ENCODE assay signal across 8 cellular contexts in genomic region chr3:73502609-73503560, GRCh38.
DNase-seq lines count a peak whose midpoint lies in the region; ATAC-seq and TF ChIP-seq lines count a peak whose summit lies in the region.

No MANE protein-coding gene starts in this region.

- no peak overlapping the region for H3K4me2 ChIP-seq in neuronal stem cell (ENCODE audit: insufficient read depth, low read length, poor library complexity, severe bottlenecking)

- no peak overlapping the region for H2BK15ac ChIP-seq in neuronal stem cell (ENCODE audit: low read length)

- H3K9me3 ChIP-seq in neuronal stem cell (replicated peaks in 1 of 2; ENCODE audit: control insufficient read depth in 2 of 2, insufficient read depth in 1 of 2, low read depth in 1 of 2, low read length in 2 of 2), result no peaks in the 10 kb centered on the region
- no peaks in the 10 kb centered on the region for H3K9me3 ChIP-seq in upper lobe of left lung

- ATAC-seq in GM19467 (IDR thresholded peaks at IDR 0.05; ENCODE audit: unreplicated experiment), result peak; percentile 72
- ATAC-seq in HG03558 (IDR thresholded peaks at IDR 0.05; ENCODE audit: extremely low read depth, unreplicated experiment), result peak; percentile 60
- ATAC-seq in upper lobe of left lung (ENCODE audit: low FRiP score in 2 of 2), result peak in 1 of 2 donors; percentile 89

- H3K27me3 ChIP-seq in neuronal stem cell (ENCODE audit: control insufficient read depth in 3 of 3, insufficient read depth in 3 of 3, low read depth in 1 of 3, low read length in 3 of 3) (no peaks in the 10 kb centered on the region), upper lobe of left lung (no peaks in the 10 kb centered on the region)

- no peak overlapping the region for H2BK120ac ChIP-seq in neuronal stem cell (ENCODE audit: low read depth, low read length)

- no peak overlapping the region for H2BK5ac ChIP-seq in neuronal stem cell (ENCODE audit: low read length)

- DNase-seq in DMS79 (lab: John Stamatoyannopoulos, UW) (peak; percentile 0), NOMO-1 treated with DMSO at 0.1 percent for 48 hours (lab: John Stamatoyannopoulos, UW; ENCODE audit: unreplicated experiment) (peak; percentile 58), fibroblast of villous mesenchyme (ENCODE audit: low read depth) (peak; percentile 73), neuronal stem cell (ENCODE audit: low spot score) (peak; percentile 71), upper lobe of left lung (peak in 1 of 2 donors; percentile 47)
- peak; percentile 30 for DNase-seq in activated T-cell treated with anti-CD3 and anti-CD28 coated beads, Interleukin-2, amount 50 U/mL, for 1 hour

- no peak overlapping the region for H4K8ac ChIP-seq in neuronal stem cell (ENCODE audit: low read depth, low read length)

- no peak for TF ChIP-seq POLR2A in upper lobe of left lung (IDR thresholded peaks at IDR 0.05)

- WGBS in neuronal stem cell (ENCODE audit: extremely low coverage in 2 of 2, insufficient read length in 2 of 2, insufficient replicate concordance in 1 of 2), 2 donors, result no CpG with 5 or more reads among the region's 6 CpGs
- 37 to 42% methylated on average over 6 of the region's 6 CpGs for WGBS in upper lobe of left lung, 2 donors

- no peaks in the 10 kb centered on the region for H3K36me3 ChIP-seq in neuronal stem cell (replicated peaks in 1 of 2; ENCODE audit: control insufficient read depth in 2 of 2, insufficient read depth in 2 of 2, low read length in 2 of 2)
- H3K36me3 ChIP-seq in upper lobe of left lung, result no peaks in the 10 kb centered on the region

- peak; percentile 83 for TF ChIP-seq CTCF in fibroblast of villous mesenchyme (IDR thresholded peaks at IDR 0.05; ENCODE audit: insufficient read depth, low read depth, low read length)
- TF ChIP-seq CTCF in upper lobe of left lung (IDR thresholded peaks at IDR 0.05), result peak; percentile 39 to 79 (median 64)

- H3K4me1 ChIP-seq in neuronal stem cell (ENCODE audit: control insufficient read depth in 2 of 2, insufficient read depth in 1 of 2, low read depth in 1 of 2, low read length in 2 of 2), result peaks cover 1 to 16% of the 10 kb centered on the region in 2 donors
- H3K4me1 ChIP-seq in upper lobe of left lung, result no peaks in the 10 kb centered on the region

- H2AFZ ChIP-seq in neuronal stem cell (ENCODE audit: low read length), result no peak overlapping the region

- H3K9ac ChIP-seq in neuronal stem cell (ENCODE audit: low read depth, low read length, poor library complexity), result no peak overlapping the region

- no peak overlapping the region for H3K14ac ChIP-seq in neuronal stem cell (ENCODE audit: low read length)

- H3K27ac ChIP-seq in neuronal stem cell (replicated peaks; ENCODE audit: low read length), result no peak overlapping the region
- no peak overlapping the region for H3K27ac ChIP-seq in upper lobe of left lung

- H3K4me3 ChIP-seq in fibroblast of villous mesenchyme (ENCODE audit: low read depth, low read length) (no peak overlapping the region), neuronal stem cell (ENCODE audit: low read length in 2 of 2) (no peak overlapping the region), upper lobe of left lung (no peak overlapping the region)

- no peak overlapping the region for H3K18ac ChIP-seq in neuronal stem cell (ENCODE audit: low read length)

- H3K79me1 ChIP-seq in neuronal stem cell (ENCODE audit: low read depth, low read length), result no peaks in the 10 kb centered on the region

- no peak overlapping the region for H4K91ac ChIP-seq in neuronal stem cell (ENCODE audit: low read depth, low read length, poor library complexity)

- no peak overlapping the region for H3K23ac ChIP-seq in neuronal stem cell (ENCODE audit: low read depth, low read length, poor library complexity)

- no peak for TF ChIP-seq EP300 in upper lobe of left lung (IDR thresholded peaks at IDR 0.05)

- H3K4ac ChIP-seq in neuronal stem cell (ENCODE audit: low read length), result no peak overlapping the region

- H2BK12ac ChIP-seq in neuronal stem cell (ENCODE audit: low read length), result no peak overlapping the region

- H2AK5ac ChIP-seq in neuronal stem cell (ENCODE audit: low read depth, low read length), result no peak overlapping the region
